ENCODE assay signal across 11 cellular contexts in the genomic region with DNA sequence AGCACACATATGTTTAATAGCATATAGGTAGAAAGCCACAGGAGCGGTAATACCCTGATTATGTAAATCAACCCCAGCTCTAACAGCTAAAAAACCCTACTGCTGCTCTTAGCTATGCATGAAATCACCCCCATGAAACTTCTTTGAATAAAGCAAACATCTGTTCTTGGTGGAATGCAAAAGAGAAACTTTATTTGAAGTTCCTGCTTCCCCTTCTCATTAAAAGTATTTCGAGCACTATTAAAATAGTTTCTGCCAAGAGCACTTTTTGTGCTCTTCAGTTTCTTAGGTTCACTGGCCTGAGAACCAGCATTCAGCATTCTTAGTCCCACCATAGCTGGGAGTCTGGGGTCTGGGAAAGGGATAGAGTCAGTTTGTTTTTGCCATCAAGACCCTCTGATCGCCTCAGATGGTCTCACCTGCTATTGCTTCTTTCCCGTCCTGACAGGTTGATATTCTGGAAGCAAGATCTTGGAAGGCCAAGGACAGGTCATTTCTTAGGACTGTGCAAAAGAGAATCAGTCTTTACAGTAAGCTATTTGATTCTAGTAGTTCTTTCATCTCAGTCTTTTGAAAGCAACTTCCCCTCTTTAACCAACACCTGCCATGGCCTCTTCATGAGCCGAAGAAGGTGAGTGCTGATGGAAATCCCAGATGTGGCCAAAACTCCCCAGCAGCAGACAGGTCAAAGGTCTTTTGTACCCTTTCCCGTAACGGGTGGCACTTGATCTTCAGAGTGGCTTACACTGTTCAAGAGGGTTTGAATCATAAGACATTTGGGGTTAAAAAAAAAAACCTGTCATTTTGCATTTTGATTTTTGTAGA.
DNase-seq lines count a peak whose midpoint lies in the region; ATAC-seq and TF ChIP-seq lines count a peak whose summit lies in the region.
"Had no signal": no experiment of that assay in that cellular context is flagged by ENCODE, and none has a peak within 500 bp of the region (broad histone marks: within the 10 kb centered on the region; RNA-seq: fewer than 3 reads in every experiment).

No MANE protein-coding gene starts in this region.

- H3K9me3 Mint-ChIP-seq in activated CD4-positive, alpha-beta T cell treated with anti-CD3 and anti-CD28 coated beads for 36 hours (ENCODE audit: low read depth): no peaks in the 10 kb centered on the region
- H3K9me3 Mint-ChIP-seq in activated CD4-positive, alpha-beta T cell treated with anti-CD3 and anti-CD28 coated beads, Interleukin-2, amount 10 ng/mL, durations not matched to agents 7 days and 5 days: no peaks in the 10 kb centered on the region

- no peaks in the 10 kb centered on the region for H3K27me3 ChIP-seq in neutrophil
- H3K27me3 ChIP-seq: foreskin keratinocyte, Peyer's patch, sigmoid colon had no signal

- H3K27ac Mint-ChIP-seq in activated CD4-positive, alpha-beta T cell treated with anti-CD3 and anti-CD28 coated beads for 36 hours: peak overlapping the region; percentile 93
- H3K27ac Mint-ChIP-seq in activated CD4-positive, alpha-beta T cell treated with anti-CD3 and anti-CD28 coated beads, Interleukin-2, amount 10 ng/mL, durations not matched to agents 7 days and 5 days: no peak overlapping the region

- H3K36me3 Mint-ChIP-seq in activated CD4-positive, alpha-beta T cell treated with anti-CD3 and anti-CD28 coated beads for 36 hours (ENCODE audit: low read depth): no peaks in the 10 kb centered on the region
- H3K36me3 Mint-ChIP-seq in activated CD4-positive, alpha-beta T cell treated with anti-CD3 and anti-CD28 coated beads, Interleukin-2, amount 10 ng/mL, durations not matched to agents 7 days and 5 days (ENCODE audit: low read depth): no peaks in the 10 kb centered on the region

- intact Hi-C loops in activated CD4-positive, alpha-beta T cell treated with anti-CD3 and anti-CD28 coated beads for 36 hours (cut with DNase I, micrococcal nuclease): loop anchor here (1.0 to 5.0 kb wide), 7 partner anchors 39 to 228 kb away; a partner anchor contains a TSS

- peak; percentile 63 for ATAC-seq in activated CD4-positive, alpha-beta T cell treated with anti-CD3 and anti-CD28 coated beads for 36 hours
- peak; percentile 79 for ATAC-seq in GM21723 (IDR thresholded peaks at IDR 0.05; ENCODE audit: unreplicated experiment)
- ATAC-seq in HG03565 (IDR thresholded peaks at IDR 0.05; ENCODE audit: unreplicated experiment): peak; percentile 65
- ATAC-seq: foreskin keratinocyte had no signal

- H3K4me1 ChIP-seq in neutrophil (ENCODE audit: control insufficient read depth in 1 of 2, insufficient read depth in 1 of 2, low read depth in 1 of 2, low read length in 1 of 2): peaks cover 28 to 30% of the 10 kb centered on the region in 2 experiments
- H3K4me1 ChIP-seq: foreskin keratinocyte, sigmoid colon had no signal

- CTCF ChIA-PET in activated CD4-positive, alpha-beta T cell treated with anti-CD3 and anti-CD28 coated beads for 36 hours (lab: Charles Lee): interaction anchor here (0.8 to 2.9 kb wide), 7 partner anchors 14 to 114 kb away, joined by 3 to 14 read pairs (median 6); no protein-coding TSS in a partner anchor
- CTCF ChIA-PET in activated CD4-positive, alpha-beta T cell treated with anti-CD3 and anti-CD28 coated beads, Interleukin-2, amount 10 ng/mL, durations not matched to agents 7 days and 5 days (lab: Charles Lee): interaction anchor here (1.0 to 1.5 kb wide), 2 partner anchors 39 to 333 kb away, joined by 3 read pairs; no protein-coding TSS in a partner anchor

- peaks cover 33% of the 10 kb centered on the region for H3K4me1 Mint-ChIP-seq in activated CD4-positive, alpha-beta T cell treated with anti-CD3 and anti-CD28 coated beads for 36 hours
- peaks cover 21% of the 10 kb centered on the region for H3K4me1 Mint-ChIP-seq in activated CD4-positive, alpha-beta T cell treated with anti-CD3 and anti-CD28 coated beads, Interleukin-2, amount 10 ng/mL, durations not matched to agents 7 days and 5 days

- no peak overlapping the region for H3K4me3 ChIP-seq in neutrophil (ENCODE audit: low read depth in 1 of 2, low read length in 1 of 2)
- H3K4me3 ChIP-seq: Peyer's patch, sigmoid colon had no signal

- no peaks in the 10 kb centered on the region for H3K36me3 ChIP-seq in neutrophil
- H3K36me3 ChIP-seq: Peyer's patch, sigmoid colon had no signal

- peak; percentile 41 for DNase-seq in activated CD4-positive, alpha-beta T cell treated with anti-CD3 and anti-CD28 coated beads for 36 hours
- no peak for DNase-seq in activated CD4-positive, alpha-beta T cell treated with anti-CD3 and anti-CD28 coated beads, Interleukin-2, amount 10 ng/mL, durations not matched to agents 7 days and 5 days
- no peak for DNase-seq in SW 1271 (lab: John Stamatoyannopoulos, UW)
- no peak for DNase-seq in inferior parietal cortex (ENCODE audit: extremely low spot score)
- no peak for DNase-seq in EL
- DNase-seq: foreskin keratinocyte, sigmoid colon had no signal

- H3K9me3 ChIP-seq in neutrophil: no peaks in the 10 kb centered on the region
- H3K9me3 ChIP-seq: Peyer's patch, sigmoid colon had no signal

- H3K27ac ChIP-seq in neutrophil: peak overlapping the region; percentile 41
- H3K27ac ChIP-seq: foreskin keratinocyte, sigmoid colon had no signal

- H3K4me3 Mint-ChIP-seq in activated CD4-positive, alpha-beta T cell treated with anti-CD3 and anti-CD28 coated beads for 36 hours: peak overlapping the region; percentile 44
- no peak overlapping the region for H3K4me3 Mint-ChIP-seq in activated CD4-positive, alpha-beta T cell treated with anti-CD3 and anti-CD28 coated beads, Interleukin-2, amount 10 ng/mL, durations not matched to agents 7 days and 5 days

- POLR2A ChIA-PET in activated CD4-positive, alpha-beta T cell treated with anti-CD3 and anti-CD28 coated beads for 36 hours (lab: Charles Lee): interaction anchor here (0.6 to 3.1 kb wide), 4 partner anchors 37 to 169 kb away, joined by 3 to 10 read pairs (median 6); no protein-coding TSS in a partner anchor
- POLR2A ChIA-PET in activated CD4-positive, alpha-beta T cell treated with anti-CD3 and anti-CD28 coated beads, Interleukin-2, amount 10 ng/mL, durations not matched to agents 7 days and 5 days (lab: Charles Lee): no interaction called here

- TF ChIP-seq CTCF in neutrophil (IDR thresholded peaks at IDR 0.05): no peak

- no peaks in the 10 kb centered on the region for H3K27me3 Mint-ChIP-seq in activated CD4-positive, alpha-beta T cell treated with anti-CD3 and anti-CD28 coated beads for 36 hours
- H3K27me3 Mint-ChIP-seq in activated CD4-positive, alpha-beta T cell treated with anti-CD3 and anti-CD28 coated beads, Interleukin-2, amount 10 ng/mL, durations not matched to agents 7 days and 5 days: no peaks in the 10 kb centered on the region
